ENCODE assay signal across 14 cellular contexts in the genomic region with DNA sequence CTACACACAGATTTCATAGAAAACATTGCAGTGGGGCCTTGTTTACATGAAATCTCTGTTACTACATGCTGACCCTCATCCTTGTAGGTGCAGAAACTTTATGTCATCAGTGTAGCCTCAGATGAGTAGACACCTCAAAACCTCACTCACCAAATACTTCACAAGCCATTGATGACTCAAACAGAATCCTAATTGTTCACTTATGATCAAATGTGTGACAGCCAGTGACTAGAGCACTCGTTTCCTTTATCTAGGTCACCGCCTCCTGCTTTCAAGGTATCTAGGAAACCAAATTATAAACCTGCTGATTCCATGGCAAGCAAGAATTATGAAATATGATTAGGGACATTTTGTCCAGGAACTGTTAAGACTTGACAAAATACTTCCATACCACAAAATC.
DNase-seq lines count a peak whose midpoint lies in the region; ATAC-seq and TF ChIP-seq lines count a peak whose summit lies in the region.
"Had no signal": no experiment of that assay in that cellular context is flagged by ENCODE, and none has a peak within 500 bp of the region (broad histone marks: within the 10 kb centered on the region; RNA-seq: fewer than 3 reads in every experiment).

No MANE protein-coding gene starts in this region.

- ATAC-seq in GM19351 (IDR thresholded peaks at IDR 0.05; ENCODE audit: unreplicated experiment) (peak; percentile 54), HG02642 (IDR thresholded peaks at IDR 0.05; ENCODE audit: poor library complexity, unreplicated experiment) (peak; percentile 64), HG03521 (IDR thresholded peaks at IDR 0.05; ENCODE audit: unreplicated experiment) (peak; percentile 77), SK-N-SH treated with all-trans-retinoic acid at 6 μM for 48 hours (no peak)
- ATAC-seq: K562 had no signal

- DNase-seq in kidney glomerular epithelial cell (lab: John Stamatoyannopoulos, UW) (peak; percentile 17), T-helper 9 cell (no peak), epidermal melanocyte (ENCODE audit: insufficient read length, low spot score) (no peak), GOT3 (lab: John Stamatoyannopoulos, UW) (no peak)
- DNase-seq: activated CD4-positive, alpha-beta T cell treated with anti-CD3 and anti-CD28 coated beads, Interleukin-2, amount 10 ng/mL, durations not matched to agents 24 days and 14 days; activated naive CD4-positive, alpha-beta T cell; colonic mucosa; naive B cell; NCI-H2029 treated with DMSO at 0.1 percent for 48 hours had no signal

TF ChIP-seq in SK-N-SH treated with all-trans-retinoic acid at 6 μM for 48 hours, 23 proteins besides CTCF, POLR2A, EP300 and RAD21:
- TF ChIP-seq PPARA (CRISPR knock-in tag; IDR thresholded peaks at IDR 0.05; ENCODE audit: borderline replicate concordance), result no peak
- TF ChIP-seq ESRRG (CRISPR knock-in tag; IDR thresholded peaks at IDR 0.05), result no peak
- TF ChIP-seq, protein P1, sequence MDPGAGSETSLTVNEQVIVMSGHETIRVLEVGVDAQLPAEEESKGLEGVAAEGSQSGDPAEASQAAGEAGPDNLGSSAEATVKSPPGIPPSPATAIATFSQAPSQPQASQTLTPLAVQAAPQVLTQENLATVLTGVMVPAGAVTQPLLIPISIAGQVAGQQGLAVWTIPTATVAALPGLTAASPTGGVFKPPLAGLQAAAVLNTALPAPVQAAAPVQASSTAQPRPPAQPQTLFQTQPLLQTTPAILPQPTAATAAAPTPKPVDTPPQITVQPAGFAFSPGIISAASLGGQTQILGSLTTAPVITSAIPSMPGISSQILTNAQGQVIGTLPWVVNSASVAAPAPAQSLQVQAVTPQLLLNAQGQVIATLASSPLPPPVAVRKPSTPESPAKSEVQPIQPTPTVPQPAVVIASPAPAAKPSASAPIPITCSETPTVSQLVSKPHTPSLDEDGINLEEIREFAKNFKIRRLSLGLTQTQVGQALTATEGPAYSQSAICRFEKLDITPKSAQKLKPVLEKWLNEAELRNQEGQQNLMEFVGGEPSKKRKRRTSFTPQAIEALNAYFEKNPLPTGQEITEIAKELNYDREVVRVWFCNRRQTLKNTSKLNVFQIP (CRISPR knock-in tag; IDR thresholded peaks at IDR 0.05; ENCODE audit: borderline replicate concordance, low read depth), result no peak
- no peak for TF ChIP-seq OSR1 (CRISPR knock-in tag; IDR thresholded peaks at IDR 0.05)
- TF ChIP-seq, protein P2, sequence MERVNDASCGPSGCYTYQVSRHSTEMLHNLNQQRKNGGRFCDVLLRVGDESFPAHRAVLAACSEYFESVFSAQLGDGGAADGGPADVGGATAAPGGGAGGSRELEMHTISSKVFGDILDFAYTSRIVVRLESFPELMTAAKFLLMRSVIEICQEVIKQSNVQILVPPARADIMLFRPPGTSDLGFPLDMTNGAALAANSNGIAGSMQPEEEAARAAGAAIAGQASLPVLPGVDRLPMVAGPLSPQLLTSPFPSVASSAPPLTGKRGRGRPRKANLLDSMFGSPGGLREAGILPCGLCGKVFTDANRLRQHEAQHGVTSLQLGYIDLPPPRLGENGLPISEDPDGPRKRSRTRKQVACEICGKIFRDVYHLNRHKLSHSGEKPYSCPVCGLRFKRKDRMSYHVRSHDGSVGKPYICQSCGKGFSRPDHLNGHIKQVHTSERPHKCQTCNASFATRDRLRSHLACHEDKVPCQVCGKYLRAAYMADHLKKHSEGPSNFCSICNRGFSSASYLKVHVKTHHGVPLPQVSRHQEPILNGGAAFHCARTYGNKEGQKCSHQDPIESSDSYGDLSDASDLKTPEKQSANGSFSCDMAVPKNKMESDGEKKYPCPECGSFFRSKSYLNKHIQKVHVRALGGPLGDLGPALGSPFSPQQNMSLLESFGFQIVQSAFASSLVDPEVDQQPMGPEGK (CRISPR knock-in tag; IDR thresholded peaks at IDR 0.05; ENCODE audit: borderline replicate concordance), result no peak
- TF ChIP-seq, protein P3, sequence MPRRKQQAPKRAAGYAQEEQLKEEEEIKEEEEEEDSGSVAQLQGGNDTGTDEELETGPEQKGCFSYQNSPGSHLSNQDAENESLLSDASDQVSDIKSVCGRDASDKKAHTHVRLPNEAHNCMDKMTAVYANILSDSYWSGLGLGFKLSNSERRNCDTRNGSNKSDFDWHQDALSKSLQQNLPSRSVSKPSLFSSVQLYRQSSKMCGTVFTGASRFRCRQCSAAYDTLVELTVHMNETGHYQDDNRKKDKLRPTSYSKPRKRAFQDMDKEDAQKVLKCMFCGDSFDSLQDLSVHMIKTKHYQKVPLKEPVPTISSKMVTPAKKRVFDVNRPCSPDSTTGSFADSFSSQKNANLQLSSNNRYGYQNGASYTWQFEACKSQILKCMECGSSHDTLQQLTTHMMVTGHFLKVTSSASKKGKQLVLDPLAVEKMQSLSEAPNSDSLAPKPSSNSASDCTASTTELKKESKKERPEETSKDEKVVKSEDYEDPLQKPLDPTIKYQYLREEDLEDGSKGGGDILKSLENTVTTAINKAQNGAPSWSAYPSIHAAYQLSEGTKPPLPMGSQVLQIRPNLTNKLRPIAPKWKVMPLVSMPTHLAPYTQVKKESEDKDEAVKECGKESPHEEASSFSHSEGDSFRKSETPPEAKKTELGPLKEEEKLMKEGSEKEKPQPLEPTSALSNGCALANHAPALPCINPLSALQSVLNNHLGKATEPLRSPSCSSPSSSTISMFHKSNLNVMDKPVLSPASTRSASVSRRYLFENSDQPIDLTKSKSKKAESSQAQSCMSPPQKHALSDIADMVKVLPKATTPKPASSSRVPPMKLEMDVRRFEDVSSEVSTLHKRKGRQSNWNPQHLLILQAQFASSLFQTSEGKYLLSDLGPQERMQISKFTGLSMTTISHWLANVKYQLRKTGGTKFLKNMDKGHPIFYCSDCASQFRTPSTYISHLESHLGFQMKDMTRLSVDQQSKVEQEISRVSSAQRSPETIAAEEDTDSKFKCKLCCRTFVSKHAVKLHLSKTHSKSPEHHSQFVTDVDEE (CRISPR knock-in tag; IDR thresholded peaks at IDR 0.05), result no peak
- TF ChIP-seq CSDC2 (CRISPR knock-in tag; IDR thresholded peaks at IDR 0.05), result no peak
- TF ChIP-seq ZFP3 (CRISPR knock-in tag; IDR thresholded peaks at IDR 0.05), result no peak
- TF ChIP-seq SNAI2 (CRISPR knock-in tag; IDR thresholded peaks at IDR 0.05), result no peak
- TF ChIP-seq BACH2 (CRISPR knock-in tag; IDR thresholded peaks at IDR 0.05; ENCODE audit: borderline replicate concordance), result no peak
- TF ChIP-seq TCF4 (CRISPR knock-in tag; IDR thresholded peaks at IDR 0.05; ENCODE audit: borderline replicate concordance), result no peak
- no peak for TF ChIP-seq ZNF70 (CRISPR knock-in tag; IDR thresholded peaks at IDR 0.05)
- TF ChIP-seq GLIS3 (CRISPR knock-in tag; IDR thresholded peaks at IDR 0.05), result no peak
- no peak for TF ChIP-seq ZNF565 (CRISPR knock-in tag; conservative IDR thresholded peaks at IDR 0.05; ENCODE audit: low read depth)
- TF ChIP-seq ZFP30 (CRISPR knock-in tag; IDR thresholded peaks at IDR 0.05), result no peak
- TF ChIP-seq, protein P4, sequence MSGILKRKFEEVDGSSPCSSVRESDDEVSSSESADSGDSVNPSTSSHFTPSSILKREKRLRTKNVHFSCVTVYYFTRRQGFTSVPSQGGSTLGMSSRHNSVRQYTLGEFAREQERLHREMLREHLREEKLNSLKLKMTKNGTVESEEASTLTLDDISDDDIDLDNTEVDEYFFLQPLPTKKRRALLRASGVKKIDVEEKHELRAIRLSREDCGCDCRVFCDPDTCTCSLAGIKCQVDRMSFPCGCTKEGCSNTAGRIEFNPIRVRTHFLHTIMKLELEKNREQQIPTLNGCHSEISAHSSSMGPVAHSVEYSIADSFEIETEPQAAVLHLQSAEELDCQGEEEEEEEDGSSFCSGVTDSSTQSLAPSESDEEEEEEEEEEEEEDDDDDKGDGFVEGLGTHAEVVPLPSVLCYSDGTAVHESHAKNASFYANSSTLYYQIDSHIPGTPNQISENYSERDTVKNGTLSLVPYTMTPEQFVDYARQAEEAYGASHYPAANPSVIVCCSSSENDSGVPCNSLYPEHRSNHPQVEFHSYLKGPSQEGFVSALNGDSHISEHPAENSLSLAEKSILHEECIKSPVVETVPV (CRISPR knock-in tag; IDR thresholded peaks at IDR 0.05), result no peak
